14 cellular contexts compared by ENCODE assay signal in the genomic region with DNA sequence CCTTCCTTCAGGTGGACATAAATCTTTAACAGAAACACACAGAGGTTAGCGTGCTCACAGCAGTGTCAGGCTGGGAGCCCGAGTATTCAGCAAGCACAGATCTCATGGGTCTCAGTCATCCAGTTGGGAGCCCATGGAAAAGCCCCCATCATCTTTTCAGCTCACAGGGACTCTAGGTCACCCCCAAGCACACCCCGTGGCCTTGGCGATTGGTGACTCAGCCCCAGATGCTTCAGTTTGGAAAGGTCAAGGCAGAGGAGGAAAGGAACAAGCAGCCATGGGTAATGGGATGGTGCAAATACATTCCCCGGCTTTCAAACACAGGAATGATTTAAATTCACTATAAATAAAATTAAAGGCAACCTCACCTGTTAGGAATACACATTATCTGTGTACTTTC.
DNase-seq lines count a peak whose midpoint lies in the region; ATAC-seq and TF ChIP-seq lines count a peak whose summit lies in the region.
"Had no signal": no experiment of that assay in that cellular context is flagged by ENCODE, and none has a peak within 500 bp of the region (broad histone marks: within the 10 kb centered on the region; RNA-seq: fewer than 3 reads in every experiment).

No MANE protein-coding gene starts in this region.

- H3K36me3 ChIP-seq in right atrium auricular region = no peaks in the 10 kb centered on the region
- H3K36me3 ChIP-seq in adrenal gland (replicated peaks in 1 of 2) = no peaks in the 10 kb centered on the region
- H3K36me3 ChIP-seq: BLaER1 had no signal

- no peak overlapping the region for H3K27ac ChIP-seq in right atrium auricular region
- peak overlapping the region in 2 of 5 donors; percentile 34 to 35 for H3K27ac ChIP-seq in adrenal gland
- H3K27ac ChIP-seq: BLaER1 had no signal

- ATAC-seq in GM18909 (IDR thresholded peaks at IDR 0.05; ENCODE audit: poor library complexity, unreplicated experiment) = no peak

- TF ChIP-seq CTCF in right atrium auricular region (IDR thresholded peaks at IDR 0.05) (no peak), adrenal gland (IDR thresholded peaks at IDR 0.05) (no peak)

- peak; percentile 36 for DNase-seq in cardiac septum (ENCODE audit: low spot score)
- DNase-seq in right atrium auricular region (ENCODE audit: low spot score) = no peak
- DNase-seq in adrenal gland = peak in 5 of 7 donors; percentile 27 to 61 (median 55)
- peak; percentile 30 for DNase-seq in foreskin melanocyte
- no peak for DNase-seq in activated CD8-positive, alpha-beta memory T cell treated with anti-CD3 and anti-CD28 coated beads for 24 hours
- DNase-seq in NCI-H748 (lab: John Stamatoyannopoulos, UW; ENCODE audit: unreplicated experiment) = no peak
- DNase-seq: 8988T; CD4-positive, alpha-beta memory T cell; DMS79 treated with DMSO at 0.1 percent for 48 hours; GF-D8; HCEC 1CT; IMR-90 had no signal

- H3K4me1 ChIP-seq in right atrium auricular region = peaks cover 0 to 22% of the 10 kb centered on the region in 2 donors
- H3K4me1 ChIP-seq in adrenal gland (replicated peaks in 1 of 2) = peaks cover 20 to 38% of the 10 kb centered on the region in 2 donors
- H3K4me1 ChIP-seq: BLaER1 had no signal

- H3K4me3 ChIP-seq in right atrium auricular region (no peak overlapping the region), adrenal gland (no peak overlapping the region)
- H3K4me3 ChIP-seq: BLaER1 had no signal

- WGBS in adrenal gland, 4 donors = 22 to 57% (median 43%) methylated on average over 3 to 5 of the region's 5 CpGs

- H3K27me3 ChIP-seq in right atrium auricular region = no peaks in the 10 kb centered on the region
- no peaks in the 10 kb centered on the region for H3K27me3 ChIP-seq in adrenal gland

- intact Hi-C loops in cardiac septum (cut with DNase I) = no loop called here
- intact Hi-C loops in adrenal gland (cut with DNase I) = no loop called here

- TF ChIP-seq POLR2A in adrenal gland (IDR thresholded peaks at IDR 0.05) = no peak

- H3K9me3 ChIP-seq in right atrium auricular region (no peaks in the 10 kb centered on the region), adrenal gland (replicated peaks in 1 of 3) (no peaks in the 10 kb centered on the region)
- H3K9me3 ChIP-seq: BLaER1 had no signal

Comparison
In these comparisons a context has a peak if more than half of its experiments do, and no peak if none do; other contexts are left out.
1. DNase-seq: peak in cardiac septum (single experiment), adrenal gland (5 of 7) and foreskin melanocyte (single experiment); none in right atrium auricular region (single experiment), activated CD8-positive, alpha-beta memory T cell treated with anti-CD3 and anti-CD28 coated beads for 24 hours (single experiment) and NCI-H748 (single experiment).